Comparison of ENCODE assay signal across 1 cellular context in the genomic region with DNA sequence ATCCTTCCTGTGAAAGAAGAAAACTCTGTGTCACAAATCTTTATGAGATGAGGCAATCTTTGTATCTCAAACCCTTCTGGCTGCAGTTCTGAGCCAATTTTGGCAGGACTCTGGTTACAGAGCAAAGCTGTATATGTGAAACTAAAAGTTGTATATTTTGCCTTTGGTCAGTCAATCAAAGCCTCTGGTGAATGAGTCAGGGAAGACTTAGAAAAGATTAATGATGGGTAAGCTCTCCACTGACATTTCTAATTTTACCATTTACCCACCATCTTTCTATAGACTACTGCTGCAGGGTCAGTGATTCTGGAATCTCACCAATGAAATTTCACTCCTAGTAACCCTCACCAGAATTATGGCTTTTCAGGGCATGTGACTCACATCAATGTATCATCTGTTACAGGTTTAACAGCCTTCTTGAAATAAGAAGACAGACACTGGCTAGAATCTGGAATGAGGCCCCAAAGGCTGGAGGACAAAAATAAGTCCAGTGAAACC.
TF ChIP-seq lines count a peak whose summit lies in the region.

No MANE protein-coding gene starts in this region.

TF ChIP-seq in IMR-90, 13 proteins besides CTCF, POLR2A, EP300 and RAD21 (continued from another document):
- peak; percentile 74 for TF ChIP-seq CEBPB (IDR thresholded peaks at IDR 0.05; ENCODE audit: low read depth, low read length)
